In genomic region chr12:71195338-71195896, GRCh38 we compare ENCODE assay signal across 21 cellular contexts. TPM values are rescaled to one million over a fixed set of nuclear protein-coding genes. Genes with fewer than 3 reads are reported as not detected.
DNase-seq lines count a peak whose midpoint lies in the region; ATAC-seq, FAIRE-seq and TF ChIP-seq lines count a peak whose summit lies in the region.
"Had no signal": no experiment of that assay in that cellular context is flagged by ENCODE, and none has a peak within 500 bp of the region (broad histone marks: within the 10 kb centered on the region; RNA-seq: fewer than 3 reads in every experiment).

No MANE protein-coding gene starts in this region.

- H2AFZ ChIP-seq in PC-3 (ENCODE audit: low read length), result peak overlapping the region; percentile 27; the same call in 1 of the 2 replicates

- POLR2A ChIA-PET in PC-3 (lab: Charles Lee; ENCODE audit: unreplicated experiment), result no interaction called here

- CTCF ChIA-PET in PC-3 (lab: Charles Lee), result no interaction called here

- H3K4me2 ChIP-seq in PC-3 (ENCODE audit: low read length), result no peak overlapping the region

- H3K36me3 ChIP-seq in PC-3 (ENCODE audit: low read depth, low read length) (no peaks in the 10 kb centered on the region), prostate gland (no peaks in the 10 kb centered on the region)
- H3K36me3 ChIP-seq: breast epithelium, left lung had no signal

- TF ChIP-seq CTCF in PC-3 (conservative IDR thresholded peaks at IDR 0.05; ENCODE audit: low read depth, low read length) (no peak), prostate gland (IDR thresholded peaks at IDR 0.05) (no peak)

- H3K9me3 ChIP-seq in PC-3 (ENCODE audit: low read length) (no peaks in the 10 kb centered on the region), prostate gland (no peaks in the 10 kb centered on the region)
- H3K9me3 ChIP-seq: breast epithelium, left lung, psoas muscle had no signal

- intact Hi-C loops in PC-3 (cut with micrococcal nuclease) (no loop called here), prostate gland (cut with DNase I) (no loop called here)

- H3F3A ChIP-seq in PC-3 (ENCODE audit: low read length, unreplicated experiment), result no peaks in the 10 kb centered on the region

- BruUV-seq in PC-3 (replicated peaks; lab: Mats Ljungman, UMichigan), result no TSS peak

- H3K27me3 ChIP-seq in PC-3 (ENCODE audit: low read length) (no peaks in the 10 kb centered on the region), prostate gland (replicated peaks; ENCODE audit: insufficient read depth) (no peaks in the 10 kb centered on the region)
- H3K27me3 ChIP-seq: breast epithelium, left lung had no signal

- no peak for TF ChIP-seq POLR2A in prostate gland (IDR thresholded peaks at IDR 0.05)

- H3K4me1 ChIP-seq in PC-3 (ENCODE audit: insufficient read depth, low read length), result peaks cover 10% of the 10 kb centered on the region; the same call in 1 of the 2 replicates
- H3K4me1 ChIP-seq in prostate gland (replicated peaks), result no peaks in the 10 kb centered on the region
- H3K4me1 ChIP-seq: breast epithelium, left lung, psoas muscle had no signal

- no peaks in the 10 kb centered on the region for H3K9me2 ChIP-seq in PC-3 (replicated peaks; ENCODE audit: low read length)

- H3K27ac ChIP-seq in PC-3 (ENCODE audit: low read length) (no peak overlapping the region), prostate gland (peak overlapping the region; percentile 55 to 71)
- H3K27ac ChIP-seq: breast epithelium, left lung, psoas muscle had no signal

- no peak for FAIRE-seq in urothelium cell line (lab: Jason Lieb, UNC)
- FAIRE-seq: K562, RCC 7860 had no signal

- WGBS in prostate gland, result 44% methylated on average over 5 of the region's 5 CpGs

- no peak overlapping the region for H3K9ac ChIP-seq in PC-3 (ENCODE audit: low read length)

- no peaks in the 10 kb centered on the region for H3K79me2 ChIP-seq in PC-3 (ENCODE audit: low read length)

- ATAC-seq in PC-3 (no peak), GM21526 (IDR thresholded peaks at IDR 0.05; ENCODE audit: low FRiP score, unreplicated experiment) (no peak)
- ATAC-seq: K562, left lung, psoas muscle had no signal

- DNase-seq in DMS53 treated with DMSO at 0.1 percent for 48 hours (lab: John Stamatoyannopoulos, UW; ENCODE audit: unreplicated experiment) (peak; percentile 84), NCI-H2029 (lab: John Stamatoyannopoulos, UW) (peak; percentile 39), PC-3 (peak; percentile 28), prostate gland (ENCODE audit: low spot score) (peak; percentile 26), urothelium cell line (ENCODE audit: low spot score) (no peak), NCI-H2227 (lab: John Stamatoyannopoulos, UW; ENCODE audit: unreplicated experiment) (no peak)
- DNase-seq: activated CD4-positive, alpha-beta T cell treated with anti-CD3 and anti-CD28 coated beads, Interleukin-2, amount 50 U/mL, for 4 hours; activated T-cell treated with anti-CD3 and anti-CD28 coated beads for 4 hours; cortex of kidney; left lung; midbrain; NCI-H2171; NK-92 treated with Interleukin-12 subunit alpha and Interleukin-12 subunit beta, amount 100 ng/mL, for 24 hours; psoas muscle; stimulated activated CD4-positive, alpha-beta T cell treated with anti-CD3 and anti-CD28 coated beads, Interleukin-2, amount 100 ng/mL, for 24 hours; stimulated activated naive CD4-positive, alpha-beta T cell; T-helper 2 cell had no signal

- H4K20me1 ChIP-seq in PC-3 (ENCODE audit: low read length), result no peaks in the 10 kb centered on the region

- H3K4me3 ChIP-seq in PC-3 (ENCODE audit: low read length), result no peak overlapping the region
- no peak overlapping the region for H3K4me3 ChIP-seq in prostate gland
- H3K4me3 ChIP-seq: breast epithelium, K562, left lung, psoas muscle had no signal

RNA-seq across cellular contexts. Expression of gene TSPAN8, which starts 37.6 kb away (rescaled TPM):
- total RNA-seq in PC-3 (2014; rRNA removed) (1.3 TPM in 1 of 2 replicates, not detected in the other), prostate gland (100 to 1,000 TPM in 1 of 2 donors, 10 to 100 TPM in 1; 36.3 to 240 TPM)

Comparison
In these comparisons a context has a peak if more than half of its experiments do, and no peak if none do; other contexts are left out.
1. DNase-seq: peak in DMS53 treated with DMSO at 0.1 percent for 48 hours (single experiment), NCI-H2029 (single experiment), PC-3 (single experiment) and prostate gland (single experiment); none in urothelium cell line (single experiment) and NCI-H2227 (single experiment).
2. RNA of gene TSPAN8, which starts 37.6 kb away (total RNA-seq): 36.3 to 240 TPM in prostate gland; 1.3 TPM in PC-3; every median in the first group is over 10 times any median in the second.